ENCODE assay signal across 9 cellular contexts in genomic region chr12:26114720-26115406, GRCh38. TPM values are rescaled to one million over a fixed set of nuclear protein-coding genes. Genes with fewer than 3 reads are reported as not detected.
DNase-seq lines count a peak whose midpoint lies in the region; ATAC-seq and TF ChIP-seq lines count a peak whose summit lies in the region.
"Had no signal": no experiment of that assay in that cellular context is flagged by ENCODE, and none has a peak within 500 bp of the region (broad histone marks: within the 10 kb centered on the region; RNA-seq: fewer than 3 reads in every experiment).

No MANE protein-coding gene starts in this region.

- no peaks in the 10 kb centered on the region for H3K36me3 Mint-ChIP-seq in natural killer cell treated with Interleukin-12 subunit alpha and Interleukin-12 subunit beta and Interleukin-15 and Interleukin-18, amount 100 ng/mL, for 72 hours

- DNase-seq in BE2C (no peak), MM.1S (no peak), COLO668 (lab: John Stamatoyannopoulos, UW; ENCODE audit: unreplicated experiment) (no peak), NCI-H446 treated with DMSO at 0.1 percent for 48 hours (lab: John Stamatoyannopoulos, UW) (no peak)
- no peak for DNase-seq in effector memory CD4-positive, alpha-beta T cell
- DNase-seq in natural killer cell treated with Interleukin-12 subunit alpha and Interleukin-12 subunit beta and Interleukin-15 and Interleukin-18, amount 100 ng/mL, for 72 hours (ENCODE audit: low spot score) = no peak

- H3K36me3 ChIP-seq in BE2C (no peaks in the 10 kb centered on the region), MM.1S (replicated peaks; ENCODE audit: insufficient read depth, low read length) (no peaks in the 10 kb centered on the region)
- no peaks in the 10 kb centered on the region for H3K36me3 ChIP-seq in effector memory CD4-positive, alpha-beta T cell (ENCODE audit: control insufficient read depth, insufficient read depth, low read length)

- H3K27ac ChIP-seq in MM.1S (ENCODE audit: low read length) = peak overlapping the region; percentile 90; the same call in 1 of the 2 replicates
- no peak overlapping the region for H3K27ac ChIP-seq in effector memory CD4-positive, alpha-beta T cell (ENCODE audit: insufficient read depth, low read length, poor library complexity, severe bottlenecking)

- TF ChIP-seq CTCF in BE2C (IDR thresholded peaks at IDR 0.05; ENCODE audit: low read depth, low read length) (no peak), MM.1S (IDR thresholded peaks at IDR 0.05; ENCODE audit: low read length) (no peak)

- H3K4me3 Mint-ChIP-seq in natural killer cell treated with Interleukin-12 subunit alpha and Interleukin-12 subunit beta and Interleukin-15 and Interleukin-18, amount 100 ng/mL, for 72 hours = peak overlapping the region; percentile 65

- H3K4me1 ChIP-seq in BE2C (peaks cover 3% of the 10 kb centered on the region; the same call in 1 of the 2 replicates), MM.1S (ENCODE audit: low read length) (peaks cover 51% of the 10 kb centered on the region)
- H3K4me1 ChIP-seq in effector memory CD4-positive, alpha-beta T cell (ENCODE audit: control insufficient read depth, insufficient read depth, low read length, poor library complexity, severe bottlenecking) = peaks cover 4% of the 10 kb centered on the region

- H3K27me3 ChIP-seq in BE2C = peaks cover 4% of the 10 kb centered on the region
- H3K27me3 ChIP-seq in MM.1S (replicated peaks; ENCODE audit: insufficient read depth, low read length) = no peaks in the 10 kb centered on the region
- peaks cover 7% of the 10 kb centered on the region for H3K27me3 ChIP-seq in effector memory CD4-positive, alpha-beta T cell (replicated peaks; ENCODE audit: control insufficient read depth, insufficient read depth, low read length, poor library complexity, severe bottlenecking)

- H3K27ac Mint-ChIP-seq in natural killer cell treated with Interleukin-12 subunit alpha and Interleukin-12 subunit beta and Interleukin-15 and Interleukin-18, amount 100 ng/mL, for 72 hours = no peak overlapping the region

- H3K4me2 ChIP-seq in MM.1S (ENCODE audit: low read depth, low read length) = peak overlapping the region; percentile 37

- H3K4me1 Mint-ChIP-seq in natural killer cell treated with Interleukin-12 subunit alpha and Interleukin-12 subunit beta and Interleukin-15 and Interleukin-18, amount 100 ng/mL, for 72 hours (ENCODE audit: low read depth in 2 of 2) = peaks cover 6 to 12% of the 10 kb centered on the region in 2 donors

- H3K9me2 ChIP-seq in MM.1S (replicated peaks; ENCODE audit: insufficient read depth, low read length) = no peaks in the 10 kb centered on the region

- H3K9ac ChIP-seq in MM.1S (ENCODE audit: low read length) = peak overlapping the region; percentile 38

- peaks cover 61% of the 10 kb centered on the region for H3F3A ChIP-seq in MM.1S (ENCODE audit: insufficient read depth, low read length)

- peaks cover 7% of the 10 kb centered on the region for H3K79me2 ChIP-seq in MM.1S (ENCODE audit: low read length)

- H3K27me3 Mint-ChIP-seq in natural killer cell treated with Interleukin-12 subunit alpha and Interleukin-12 subunit beta and Interleukin-15 and Interleukin-18, amount 100 ng/mL, for 72 hours = peaks cover 34 to 53% of the 10 kb centered on the region in 2 donors

- peak overlapping the region; percentile 14; the same call in 1 of the 2 replicates for H2AFZ ChIP-seq in MM.1S (ENCODE audit: low read length)

- H3K9me3 Mint-ChIP-seq in natural killer cell treated with Interleukin-12 subunit alpha and Interleukin-12 subunit beta and Interleukin-15 and Interleukin-18, amount 100 ng/mL, for 72 hours = no peaks in the 10 kb centered on the region

- peak overlapping the region; percentile 27 for H3K4me3 ChIP-seq in BE2C (ENCODE audit: low read depth, low read length)
- H3K4me3 ChIP-seq in MM.1S (ENCODE audit: low read length) = peak overlapping the region; percentile 19; the same call in 1 of the 2 replicates
- peak overlapping the region; percentile 35 for H3K4me3 ChIP-seq in effector memory CD4-positive, alpha-beta T cell (ENCODE audit: insufficient read depth, low read depth, low read length, poor library complexity, severe bottlenecking)

- no peak for ATAC-seq in natural killer cell treated with Interleukin-12 subunit alpha and Interleukin-12 subunit beta and Interleukin-15 and Interleukin-18, amount 100 ng/mL, for 72 hours
- ATAC-seq in GM21447 (IDR thresholded peaks at IDR 0.05; ENCODE audit: unreplicated experiment) (no peak), GM18870 (IDR thresholded peaks at IDR 0.05; ENCODE audit: unreplicated experiment) (no peak)

- H4K20me1 ChIP-seq in MM.1S (ENCODE audit: insufficient read depth, low read length) = no peaks in the 10 kb centered on the region

- H3K9me3 ChIP-seq in BE2C = no peaks in the 10 kb centered on the region
- no peaks in the 10 kb centered on the region for H3K9me3 ChIP-seq in MM.1S (replicated peaks; ENCODE audit: insufficient read depth, low read length)
- H3K9me3 ChIP-seq in effector memory CD4-positive, alpha-beta T cell (ENCODE audit: control insufficient read depth, low read length) = no peaks in the 10 kb centered on the region

RNA-seq across cellular contexts. Expression of gene BHLHE41, which starts 10.0 kb away (rescaled TPM):
- polyA plus RNA-seq in BE2C (2012; ENCODE audit: insufficient read depth, insufficient read length, low read depth) = 0.45 TPM
- not detected for total RNA-seq in natural killer cell treated with Interleukin-12 subunit alpha and Interleukin-12 subunit beta and Interleukin-15 and Interleukin-18, amount 100 ng/mL, for 72 hours
- total RNA-seq: T-helper 2 cell treated with Interferon-gamma antibody and Interleukin-4, amounts not matched to agents 100 ng/mL and 5 ng/mL, for 36 hours had no signal
